Comparison of ENCODE assay signal across 20 cellular contexts in the genomic region with DNA sequence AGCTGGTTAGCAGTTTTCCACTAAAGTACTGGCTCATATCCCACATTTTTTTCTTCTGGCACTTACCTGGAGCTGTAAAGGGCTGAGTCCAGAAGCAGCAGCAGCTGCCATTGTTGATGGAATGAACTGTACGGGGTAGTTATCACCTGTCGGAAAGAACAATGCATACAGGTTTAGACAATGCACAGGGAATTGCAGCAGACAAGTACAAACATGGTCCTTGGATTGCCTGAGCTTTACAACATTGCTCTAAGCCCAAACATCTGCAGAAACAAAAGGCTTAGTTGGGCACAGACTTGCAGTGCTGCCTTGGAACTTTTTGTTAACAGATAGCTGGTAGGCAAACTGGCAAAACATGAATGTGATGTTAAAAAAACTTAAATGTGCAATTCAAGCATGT.
DNase-seq lines count a peak whose midpoint lies in the region; ATAC-seq and TF ChIP-seq lines count a peak whose summit lies in the region.
"Had no signal": no experiment of that assay in that cellular context is flagged by ENCODE, and none has a peak within 500 bp of the region (broad histone marks: within the 10 kb centered on the region; RNA-seq: fewer than 3 reads in every experiment).

No MANE protein-coding gene starts in this region.

- H3K4me3 ChIP-seq in esophagus squamous epithelium = no peak overlapping the region
- H3K4me3 ChIP-seq: Peyer's patch had no signal

- 33% methylated on average over 2 of the region's 2 CpGs for WGBS in esophagus squamous epithelium, 2 donors

- no peak for TF ChIP-seq CTCF in esophagus squamous epithelium (IDR thresholded peaks at IDR 0.05)

- peak overlapping the region in 2 of 4 donors; percentile 50 to 57 for H3K27ac ChIP-seq in esophagus squamous epithelium
- H3K27ac ChIP-seq: parathyroid adenoma had no signal

- H3K36me3 ChIP-seq in esophagus squamous epithelium = no peaks in the 10 kb centered on the region
- H3K36me3 ChIP-seq: Peyer's patch had no signal

- DNase-seq in DMS53 treated with DMSO at 0.1 percent for 48 hours (lab: John Stamatoyannopoulos, UW; ENCODE audit: unreplicated experiment) = peak; percentile 94
- peak; percentile 91 for DNase-seq in NCI-H187 treated with DMSO at 0.1 percent for 48 hours (lab: John Stamatoyannopoulos, UW)
- DNase-seq in NCI-H774 (lab: John Stamatoyannopoulos, UW) = peak; percentile 95
- DNase-seq in islet precursor cell = peak; percentile 45
- no peak for DNase-seq in G401 (ENCODE audit: low spot score)
- DNase-seq in esophagus squamous epithelium (lab: John Stamatoyannopoulos, UW) = no peak
- DNase-seq in SKM-1 treated with dmso at 0.1 percent for 144 hours (lab: John Stamatoyannopoulos, UW; ENCODE audit: unreplicated experiment) = no peak
- DNase-seq: activated CD4-positive, CD25-positive, alpha-beta regulatory T cell treated with anti-CD3 and anti-CD28 coated beads, Interleukin-2, amount 50 U/mL, for 72 hours; activated naive CD8-positive, alpha-beta T cell treated with anti-CD3 and anti-CD28 coated beads for 36 hours; cerebellar nuclear complex; glutamatergic neuron; H7; KBM-7; kidney; NCI-H2227 treated with DMSO at 0.1 percent for 48 hours; substantia nigra; T-helper 1 cell had no signal

- intact Hi-C loops in esophagus squamous epithelium (cut with DNase I) = no loop called here

- peaks cover 0 to 50% (median 5%) of the 10 kb centered on the region in 3 donors for H3K4me1 ChIP-seq in esophagus squamous epithelium
- H3K4me1 ChIP-seq: parathyroid adenoma had no signal

- H3K27me3 ChIP-seq in esophagus squamous epithelium = no peaks in the 10 kb centered on the region
- H3K27me3 ChIP-seq: Peyer's patch had no signal

- TF ChIP-seq POLR2A in esophagus squamous epithelium (IDR thresholded peaks at IDR 0.05) = no peak

- ATAC-seq in GM18517 (IDR thresholded peaks at IDR 0.05; ENCODE audit: unreplicated experiment) = no peak

- in situ Hi-C loops in G401 (cut with HindIII; ENCODE audit: low sequenced_read_pairs) = no loop called here

- no peaks in the 10 kb centered on the region for H3K9me3 ChIP-seq in esophagus squamous epithelium
- H3K9me3 ChIP-seq: Peyer's patch had no signal

Comparison
In these comparisons a context has a peak if more than half of its experiments do, and no peak if none do; other contexts are left out.
1. DNase-seq: peak in DMS53 treated with DMSO at 0.1 percent for 48 hours (single experiment), NCI-H187 treated with DMSO at 0.1 percent for 48 hours (single experiment), NCI-H774 (single experiment) and islet precursor cell (single experiment); none in G401 (single experiment), esophagus squamous epithelium (single experiment) and SKM-1 treated with dmso at 0.1 percent for 144 hours (single experiment).